ENCODE assay signal across 1 cellular context in genomic region chrX:10676239-10676971, GRCh38.
TF ChIP-seq lines count a peak whose summit lies in the region.

No MANE protein-coding gene starts in this region.

TF ChIP-seq in GM23338, 12 proteins besides CTCF, POLR2A, EP300 and RAD21 (continued from another document):
- TF ChIP-seq ZNF462 (CRISPR knock-in tag; IDR thresholded peaks at IDR 0.05): no peak
- no peak for TF ChIP-seq NANOG (IDR thresholded peaks at IDR 0.05; ENCODE audit: borderline replicate concordance)
- TF ChIP-seq, protein P1, sequence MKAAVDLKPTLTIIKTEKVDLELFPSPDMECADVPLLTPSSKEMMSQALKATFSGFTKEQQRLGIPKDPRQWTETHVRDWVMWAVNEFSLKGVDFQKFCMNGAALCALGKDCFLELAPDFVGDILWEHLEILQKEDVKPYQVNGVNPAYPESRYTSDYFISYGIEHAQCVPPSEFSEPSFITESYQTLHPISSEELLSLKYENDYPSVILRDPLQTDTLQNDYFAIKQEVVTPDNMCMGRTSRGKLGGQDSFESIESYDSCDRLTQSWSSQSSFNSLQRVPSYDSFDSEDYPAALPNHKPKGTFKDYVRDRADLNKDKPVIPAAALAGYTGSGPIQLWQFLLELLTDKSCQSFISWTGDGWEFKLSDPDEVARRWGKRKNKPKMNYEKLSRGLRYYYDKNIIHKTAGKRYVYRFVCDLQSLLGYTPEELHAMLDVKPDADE (IDR thresholded peaks at IDR 0.05): no peak
- no peak for TF ChIP-seq ZNF114 (CRISPR knock-in tag; IDR thresholded peaks at IDR 0.05)
